ENCODE assay signal across 8 cellular contexts in genomic region chr11:103028304-103029020, GRCh38.
DNase-seq lines count a peak whose midpoint lies in the region; ATAC-seq and TF ChIP-seq lines count a peak whose summit lies in the region.
"Not testable (repeated sequence)": the region's sequence is repeated elsewhere in the genome, so short reads cannot be mapped to it uniquely, and the experiment has no call there.

No MANE protein-coding gene starts in this region.

- not testable (repeated sequence) for DNase-seq in activated T-cell treated with anti-CD3 and anti-CD28 coated beads, Interleukin-2, amount 50 U/mL, for 4 hours
- peak in 2 of 3 donors; percentile 1 to 8 for DNase-seq in stimulated activated CD4-positive, alpha-beta T cell treated with anti-CD3 and anti-CD28 coated beads, Interleukin-12 subunit alpha, Interleukin-12 subunit beta, amount 100 ng/mL, for 48 hours (ENCODE audit: low read depth in 2 of 3, low spot score in 1 of 3)

- H3K4me3 Mint-ChIP-seq in activated T-cell treated with anti-CD3 and anti-CD28 coated beads, Interleukin-2, amount 50 U/mL, for 4 hours, result not testable (repeated sequence)

- ATAC-seq in GM18498 (IDR thresholded peaks at IDR 0.05; ENCODE audit: unreplicated experiment), result peak; percentile 90
- peak; percentile 86 for ATAC-seq in GM19043 (IDR thresholded peaks at IDR 0.05; ENCODE audit: low read depth, unreplicated experiment)
- peak; percentile 97 for ATAC-seq in GM21447 (IDR thresholded peaks at IDR 0.05; ENCODE audit: unreplicated experiment)
- ATAC-seq in HG02798 (IDR thresholded peaks at IDR 0.05; ENCODE audit: poor library complexity, unreplicated experiment), result peak; percentile 86
- ATAC-seq in HG03135 (IDR thresholded peaks at IDR 0.05; ENCODE audit: unreplicated experiment), result peak; percentile 94
- ATAC-seq in activated T-cell treated with anti-CD3 and anti-CD28 coated beads, Interleukin-2, amount 50 U/mL, for 4 hours, result peak; percentile 88

- H3K27me3 ChIP-seq in KMS-11 (ENCODE audit: insufficient read depth, low read depth), result not testable (repeated sequence)

- not testable (repeated sequence) for H3K9ac ChIP-seq in KMS-11

- H4K20me1 ChIP-seq in KMS-11 (ENCODE audit: insufficient read depth), result not testable (repeated sequence)

- not testable (repeated sequence) for H2AFZ ChIP-seq in KMS-11 (ENCODE audit: low read depth)

- H3K9me3 Mint-ChIP-seq in activated T-cell treated with anti-CD3 and anti-CD28 coated beads, Interleukin-2, amount 50 U/mL, for 4 hours, result not testable (repeated sequence)

- H3K4me2 ChIP-seq in KMS-11, result 0 out of 2 replicates have a peak overlapping the region, but pooled peaks have one; percentile 13

- peaks cover 14% of the 10 kb centered on the region for H3K4me1 Mint-ChIP-seq in activated T-cell treated with anti-CD3 and anti-CD28 coated beads, Interleukin-2, amount 50 U/mL, for 4 hours (ENCODE audit: low read depth)

- H3K36me3 Mint-ChIP-seq in activated T-cell treated with anti-CD3 and anti-CD28 coated beads, Interleukin-2, amount 50 U/mL, for 4 hours (ENCODE audit: insufficient read depth), result not testable (repeated sequence)

- not testable (repeated sequence) for TF ChIP-seq CTCF in KMS-11 (conservative IDR thresholded peaks at IDR 0.05; ENCODE audit: low read depth, low read length)

- H3K79me2 ChIP-seq in KMS-11 (ENCODE audit: insufficient read depth, low read depth), result not testable (repeated sequence)

- not testable (repeated sequence) for H3K4me1 ChIP-seq in KMS-11 (ENCODE audit: low read depth, poor library complexity, severe bottlenecking)

- H3K4me3 ChIP-seq in KMS-11 (IDR thresholded peaks at IDR 0.05; ENCODE audit: insufficient read depth, low read depth, low read length), result not testable (repeated sequence)

- H3K27ac ChIP-seq in KMS-11, result not testable (repeated sequence)

- not testable (repeated sequence) for H3K36me3 ChIP-seq in KMS-11 (ENCODE audit: insufficient read depth)

- not testable (repeated sequence) for H3K27me3 Mint-ChIP-seq in activated T-cell treated with anti-CD3 and anti-CD28 coated beads, Interleukin-2, amount 50 U/mL, for 4 hours (ENCODE audit: low read depth)
